ENCODE assay signal across 10 cellular contexts in genomic region chr12:12449533-12450025, GRCh38.
DNase-seq lines count a peak whose midpoint lies in the region; TF ChIP-seq lines count a peak whose summit lies in the region.
"Had no signal": no experiment of that assay in that cellular context is flagged by ENCODE, and none has a peak within 500 bp of the region (broad histone marks: within the 10 kb centered on the region; RNA-seq: fewer than 3 reads in every experiment).

No MANE protein-coding gene starts in this region.

- no peaks in the 10 kb centered on the region for H3K9me3 ChIP-seq in esophagus squamous epithelium

- H3K36me3 Mint-ChIP-seq in Calu3 (ENCODE audit: insufficient read depth, unreplicated experiment) = peaks cover 12% of the 10 kb centered on the region
- H3K36me3 Mint-ChIP-seq in MCF 10A (ENCODE audit: insufficient read depth, unreplicated experiment) = peaks cover 6% of the 10 kb centered on the region

- H3K4me3 Mint-ChIP-seq in Calu3 (ENCODE audit: low read depth, unreplicated experiment) (peak overlapping the region; percentile 41), MCF 10A (ENCODE audit: unreplicated experiment) (no peak overlapping the region)
- H3K4me3 Mint-ChIP-seq: activated T-cell treated with anti-CD3 and anti-CD28 coated beads, Interleukin-2, amount 50 U/mL, for 4 hours; memory B cell had no signal

- no peaks in the 10 kb centered on the region for H3K9me3 Mint-ChIP-seq in Calu3 (ENCODE audit: low read depth, unreplicated experiment)
- no peaks in the 10 kb centered on the region for H3K9me3 Mint-ChIP-seq in MCF 10A (ENCODE audit: unreplicated experiment)
- H3K9me3 Mint-ChIP-seq: activated T-cell treated with anti-CD3 and anti-CD28 coated beads, Interleukin-2, amount 50 U/mL, for 4 hours; memory B cell had no signal

- CTCF ChIA-PET in Calu3 (lab: Charles Lee) = no interaction called here
- CTCF ChIA-PET in MCF 10A (lab: Yijun Ruan, JAX) = interaction anchor here (0.5 to 2.0 kb wide), 6 partner anchors 9 to 224 kb away, joined by 3 to 6 read pairs (median 4); partner anchors contain the start of gene DUSP16

- BruUV-seq in Calu3 (replicated peaks; lab: Mats Ljungman, UMichigan) = no TSS peak
- BruUV-seq in MCF 10A (replicated peaks; lab: Mats Ljungman, UMichigan) = no TSS peak

- no peak overlapping the region for H3K4me3 ChIP-seq in esophagus squamous epithelium

- H3K4me1 Mint-ChIP-seq in Calu3 (ENCODE audit: low read depth, unreplicated experiment) (peaks cover 29% of the 10 kb centered on the region), MCF 10A (ENCODE audit: insufficient read depth, unreplicated experiment) (peaks cover 26% of the 10 kb centered on the region)

- peaks cover 0 to 24% (median 4%) of the 10 kb centered on the region in 3 donors for H3K4me1 ChIP-seq in esophagus squamous epithelium

- peak overlapping the region in 1 of 4 donors; percentile 33 for H3K27ac ChIP-seq in esophagus squamous epithelium

- WGBS in esophagus squamous epithelium, 2 donors = 31 to 50% methylated on average over 13 of the region's 13 CpGs

- H3K27me3 Mint-ChIP-seq in Calu3 (ENCODE audit: unreplicated experiment) = no peaks in the 10 kb centered on the region
- H3K27me3 Mint-ChIP-seq in MCF 10A (ENCODE audit: insufficient read depth, unreplicated experiment) = no peaks in the 10 kb centered on the region
- H3K27me3 Mint-ChIP-seq: memory B cell had no signal

- POLR2A ChIA-PET in MCF 10A (lab: Yijun Ruan, JAX) = interaction anchor here (0.8 to 1.8 kb wide), 6 partner anchors 9 to 111 kb away, joined by 3 to 10 read pairs (median 4); no protein-coding TSS in a partner anchor

- H3K36me3 ChIP-seq in esophagus squamous epithelium = no peaks in the 10 kb centered on the region

- H3K27ac Mint-ChIP-seq in Calu3 (ENCODE audit: unreplicated experiment) (peak overlapping the region; percentile 94), MCF 10A (ENCODE audit: low read depth, unreplicated experiment) (peak overlapping the region; percentile 28)
- H3K27ac Mint-ChIP-seq: memory B cell had no signal

- peak; percentile 80 for DNase-seq in Calu3
- DNase-seq in NCI-H146 treated with DMSO at 0.1 percent for 48 hours (lab: John Stamatoyannopoulos, UW; ENCODE audit: unreplicated experiment) = peak; percentile 94
- peak; percentile 93 for DNase-seq in MCF 10A (ENCODE audit: unreplicated experiment)
- DNase-seq in mucosa of gallbladder (ENCODE audit: low spot score) = peak; percentile 68
- no peak for DNase-seq in dedifferentiated amniotic fluid mesenchymal stem cell (ENCODE audit: extremely low spot score)
- no peak for DNase-seq in stimulated activated CD4-positive, alpha-beta T cell treated with anti-CD3 and anti-CD28 coated beads, Interleukin-2, amount 100 ng/mL, for 48 hours
- no peak for DNase-seq in esophagus squamous epithelium (lab: John Stamatoyannopoulos, UW)
- no peak for DNase-seq in germinal center (ENCODE audit: low spot score)
- DNase-seq: activated T-cell treated with anti-CD3 and anti-CD28 coated beads, Interleukin-2, amount 50 U/mL, for 4 hours had no signal

- TF ChIP-seq POLR2A in esophagus squamous epithelium (IDR thresholded peaks at IDR 0.05) = no peak

- no peaks in the 10 kb centered on the region for H3K27me3 ChIP-seq in esophagus squamous epithelium

- intact Hi-C loops in Calu3 (cut with micrococcal nuclease; ENCODE audit: unreplicated experiment) (loop anchor here (5.0 kb wide), 2 partner anchors 52 to 113 kb away; partner anchors contain the start of gene DUSP16), MCF 10A (cut with micrococcal nuclease) (no loop called here), esophagus squamous epithelium (cut with DNase I) (no loop called here)

- no peak for TF ChIP-seq CTCF in Calu3 (IDR thresholded peaks at IDR 0.05; ENCODE audit: unreplicated experiment)
- TF ChIP-seq CTCF in MCF 10A (IDR thresholded peaks at IDR 0.05; ENCODE audit: unreplicated experiment) = no peak
- no peak for TF ChIP-seq CTCF in esophagus squamous epithelium (IDR thresholded peaks at IDR 0.05)

Comparison
In these comparisons a context has a peak if more than half of its experiments do, and no peak if none do; other contexts are left out.
1. DNase-seq: peak in Calu3 (single experiment), NCI-H146 treated with DMSO at 0.1 percent for 48 hours (single experiment), MCF 10A (single experiment) and mucosa of gallbladder (single experiment); none in dedifferentiated amniotic fluid mesenchymal stem cell (single experiment), stimulated activated CD4-positive, alpha-beta T cell treated with anti-CD3 and anti-CD28 coated beads, Interleukin-2, amount 100 ng/mL, for 48 hours (0 of 2), esophagus squamous epithelium (single experiment) and germinal center (single experiment).